Comparison of ENCODE assay signal across 35 cellular contexts in genomic region chr11:92099183-92099582, GRCh38.
"Had no signal": no experiment of that assay in that cellular context is flagged by ENCODE, and none has a peak within 500 bp of the region (broad histone marks: within the 10 kb centered on the region; RNA-seq: fewer than 3 reads in every experiment).

No MANE protein-coding gene starts in this region.

- H3K9me3 ChIP-seq: MG63 had no signal

- H3K36me3 ChIP-seq: MG63 had no signal

- DNase-seq: Karpas-422, Kasumi-1, MG63, MM.1S, MV-4-11, NCI-H1048, NCI-H1092, NCI-H1092 treated with DMSO at 0.1 percent for 48 hours, NCI-H1105, NCI-H1105 treated with DMSO at 0.1 percent for 48 hours, NCI-H1417, NCI-H1417 treated with DMSO at 0.1 percent for 48 hours, NCI-H1436, NCI-H1436 treated with DMSO at 0.1 percent for 48 hours, NCI-H146, NCI-H1694, NCI-H1694 treated with DMSO at 0.1 percent for 48 hours, NCI-H187, NCI-H187 treated with DMSO at 0.1 percent for 48 hours, NCI-H1930, NCI-H2029, NCI-H2029 treated with DMSO at 0.1 percent for 48 hours, NCI-H2081, NCI-H2081 treated with DMSO at 0.1 percent for 48 hours, NCI-H2107, NCI-H2171, NCI-H2171 treated with DMSO at 0.1 percent for 48 hours, NCI-H2227 treated with DMSO at 0.1 percent for 48 hours, NCI-H226, NCI-H345, NCI-H446, NCI-H446 treated with DMSO at 0.1 percent for 48 hours, NCI-H510A, NCI-H510A treated with DMSO at 0.1 percent for 48 hours had no signal

- H3K4me2 ChIP-seq: KMS-11 had no signal

- H3K9ac ChIP-seq: KMS-11 had no signal

- H3K27ac ChIP-seq: KMS-11 had no signal

- H3K4me3 ChIP-seq: MG63 had no signal

- H3K27me3 ChIP-seq: MG63 had no signal
